ENCODE assay signal across 11 cellular contexts in genomic region chr3:188283347-188283746, GRCh38.
DNase-seq lines count a peak whose midpoint lies in the region; ATAC-seq and TF ChIP-seq lines count a peak whose summit lies in the region.
"Had no signal": no experiment of that assay in that cellular context is flagged by ENCODE, and none has a peak within 500 bp of the region (broad histone marks: within the 10 kb centered on the region; RNA-seq: fewer than 3 reads in every experiment).

No MANE protein-coding gene starts in this region.

- H3K9me3 ChIP-seq in Panc1 (ENCODE audit: control insufficient read depth, insufficient read depth, low read depth, low read length): no peaks in the 10 kb centered on the region

- no peak for TF ChIP-seq CTCF in GM12865 (IDR thresholded peaks at IDR 0.05; ENCODE audit: insufficient read depth, low read depth, low read length, missing control alignments)
- peak; percentile 26 for TF ChIP-seq CTCF in Panc1 (IDR thresholded peaks at IDR 0.05)
- TF ChIP-seq CTCF in fibroblast of villous mesenchyme (IDR thresholded peaks at IDR 0.05; ENCODE audit: insufficient read depth, low read depth, low read length): peak; percentile 37

- POLR2A ChIA-PET in Panc1 (lab: Charles Lee): no interaction called here

- peaks cover 47% of the 10 kb centered on the region for H3K4me1 ChIP-seq in Panc1 (ENCODE audit: control insufficient read depth, insufficient read depth, low read length)

- in situ Hi-C loops in Panc1 (cut with HindIII; ENCODE audit: low pct_unique_long_range_greater_than_20kb, low sequenced_read_pairs): loop anchor here (25.0 kb wide), 1 partner anchor 546 kb away; the partner anchor contains the start of gene BCL6

- CTCF ChIA-PET in Panc1 (lab: Charles Lee): interaction anchor here (0.5 kb wide), 1 partner anchor 546 kb away, joined by 7 read pairs; no protein-coding TSS in a partner anchor

- DNase-seq in GM12865 (ENCODE audit: low read depth) (peak; percentile 2), Panc1 (ENCODE audit: low read depth, low spot score) (no peak), fibroblast of villous mesenchyme (ENCODE audit: low read depth) (peak; percentile 91), renal cortical epithelial cell (ENCODE audit: low read depth) (peak; percentile 83), AG20443 (ENCODE audit: low spot score) (no peak)
- DNase-seq in stimulated activated CD4-positive, alpha-beta T cell treated with anti-CD3 and anti-CD28 coated beads, Interleukin-12 subunit alpha, Interleukin-12 subunit beta, amount 100 ng/mL, for 4 hours: no peak
- DNase-seq in stimulated activated naive CD8-positive, alpha-beta T cell treated with anti-CD3 and anti-CD28 coated beads, Interleukin-15, Interleukin-2, amounts not matched to agents 100 U/mL and 50 U/mL, for 24 hours: no peak
- DNase-seq: activated T-cell treated with anti-CD3 and anti-CD28 coated beads, Interleukin-2, amount 50 U/mL, for 1 hour; midbrain; NCI-H226 had no signal

- BruUV-seq in Panc1 (replicated peaks; lab: Mats Ljungman, UMichigan): no TSS peak

- intact Hi-C loops in Panc1 (cut with micrococcal nuclease; ENCODE audit: unreplicated experiment): no loop called here

- H3K27ac ChIP-seq in Panc1 (ENCODE audit: low read length): peak overlapping the region; percentile 61

- no peaks in the 10 kb centered on the region for H3K36me3 ChIP-seq in Panc1 (ENCODE audit: control insufficient read depth, insufficient read depth, low read length)

- H3K27me3 ChIP-seq in Panc1 (ENCODE audit: control insufficient read depth, insufficient read depth, low read length): no peaks in the 10 kb centered on the region

- H3K4me3 ChIP-seq in GM12865 (ENCODE audit: low read depth, low read length) (no peak overlapping the region), Panc1 (ENCODE audit: low read depth in 2 of 2, low read length in 2 of 2) (no peak overlapping the region), fibroblast of villous mesenchyme (ENCODE audit: low read depth, low read length) (no peak overlapping the region)

- ATAC-seq in Panc1 (peak; percentile 39; the same call in 1 of the 2 replicates), GM21529 (IDR thresholded peaks at IDR 0.05; ENCODE audit: unreplicated experiment) (no peak)
- no peak for ATAC-seq in stimulated activated naive CD8-positive, alpha-beta T cell treated with anti-CD3 and anti-CD28 coated beads, Interleukin-15, Interleukin-2, amounts not matched to agents 100 U/mL and 50 U/mL, for 24 hours

Comparison
In these comparisons a context has a peak if more than half of its experiments do, and no peak if none do; other contexts are left out.
1. DNase-seq: peak in GM12865 (single experiment), fibroblast of villous mesenchyme (single experiment) and renal cortical epithelial cell (single experiment); none in Panc1 (single experiment), stimulated activated CD4-positive, alpha-beta T cell treated with anti-CD3 and anti-CD28 coated beads, Interleukin-12 subunit alpha, Interleukin-12 subunit beta, amount 100 ng/mL, for 4 hours (single experiment), AG20443 (single experiment) and stimulated activated naive CD8-positive, alpha-beta T cell treated with anti-CD3 and anti-CD28 coated beads, Interleukin-15, Interleukin-2, amounts not matched to agents 100 U/mL and 50 U/mL, for 24 hours (single experiment).